8 cellular contexts compared by ENCODE assay signal in the genomic region with DNA sequence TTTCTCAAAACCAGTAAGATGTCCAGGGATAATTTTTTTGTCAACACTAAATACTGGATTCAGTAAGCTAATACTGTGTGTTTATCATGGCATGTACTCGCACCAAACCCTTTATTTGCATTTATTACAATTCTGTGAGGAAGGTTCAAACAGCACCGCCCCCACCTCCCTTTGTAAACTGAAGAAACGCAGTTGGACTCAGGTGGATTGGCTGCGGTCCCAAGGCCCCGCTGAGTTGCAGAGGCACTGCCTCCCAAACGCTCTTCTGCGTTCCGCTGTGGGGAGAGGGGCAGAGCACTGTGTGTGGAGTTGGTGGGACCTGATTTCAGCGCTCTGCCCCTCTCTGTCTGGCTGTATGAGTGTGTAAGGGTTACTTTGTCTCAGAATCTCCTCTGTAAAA. TPM values are rescaled to one million over a fixed set of nuclear protein-coding genes. Genes with fewer than 3 reads are reported as not detected.
A peak's percentile ranks its signal among the peaks of the same experiment; 100 is the strongest.
DNase-seq lines count a peak whose midpoint lies in the region; ATAC-seq and TF ChIP-seq lines count a peak whose summit lies in the region.

No MANE protein-coding gene starts in this region.

- peak overlapping the region; percentile 97 for H3K9ac ChIP-seq in GM23248

- H3K4me3 ChIP-seq in ACC112 (ENCODE audit: low read depth, low read length) (peak overlapping the region; percentile 87), GM23248 (peak overlapping the region; percentile 71; the same call in 1 of the 2 replicates), PC-9 (peak overlapping the region; percentile 98), fibroblast of villous mesenchyme (ENCODE audit: low read depth, low read length) (peak overlapping the region; percentile 97)

- WGBS in GM23248 (ENCODE audit: low coverage in 1 of 2, low lambda C conversion rate in 2 of 2, missing lambda C conversion rate in 2 of 2), 2 experiments: 82 to 85% methylated on average over 9 of the region's 9 CpGs

- H3K36me3 ChIP-seq in ACC112 (ENCODE audit: insufficient read depth, low read length) (peaks cover 18% of the 10 kb centered on the region; the same call in 1 of the 2 replicates), GM23248 (ENCODE audit: low read depth) (no peaks in the 10 kb centered on the region), PC-9 (ENCODE audit: low read depth) (no peaks in the 10 kb centered on the region)

- in situ Hi-C loops in GM23248 (cut with MboI): no loop called here

- H4K20me1 ChIP-seq in GM23248 (ENCODE audit: insufficient read depth) (no peaks in the 10 kb centered on the region), PC-9 (ENCODE audit: insufficient read depth) (no peaks in the 10 kb centered on the region; the same call in 1 of the 2 replicates)

- no peak for DNase-seq in GM23248
- DNase-seq in PC-9: peak in 1 of 2 experiments; percentile 20
- no peak for DNase-seq in fibroblast of villous mesenchyme (ENCODE audit: low read depth)
- no peak for DNase-seq in SIG-M5 treated with dmso at 0.1 percent for 504 hours (lab: John Stamatoyannopoulos, UW; ENCODE audit: unreplicated experiment)

- H3K27me3 ChIP-seq in ACC112 (ENCODE audit: insufficient read depth, low read length): no peaks in the 10 kb centered on the region
- no peaks in the 10 kb centered on the region for H3K27me3 ChIP-seq in GM23248 (replicated peaks; ENCODE audit: insufficient read depth)
- H3K27me3 ChIP-seq in PC-9 (ENCODE audit: insufficient read depth, low read depth): no peaks in the 10 kb centered on the region

- TF ChIP-seq CTCF in PC-9 (conservative IDR thresholded peaks at IDR 0.05) (no peak), fibroblast of villous mesenchyme (IDR thresholded peaks at IDR 0.05; ENCODE audit: insufficient read depth, low read depth, low read length) (no peak)

- H3F3A ChIP-seq in GM23248 (ENCODE audit: insufficient read depth) (peaks cover 11% of the 10 kb centered on the region; the same call in 1 of the 2 replicates), PC-9 (ENCODE audit: insufficient read depth, low read depth) (peaks cover 18% of the 10 kb centered on the region)

- H3K9me2 ChIP-seq in GM23248 (ENCODE audit: insufficient read depth) (no peaks in the 10 kb centered on the region), PC-9 (ENCODE audit: insufficient read depth) (no peaks in the 10 kb centered on the region)

- H3K4me2 ChIP-seq in GM23248 (ENCODE audit: unreplicated experiment) (peak overlapping the region; percentile 98), PC-9 (peak overlapping the region; percentile 83)

- ATAC-seq in GM19463 (IDR thresholded peaks at IDR 0.05; ENCODE audit: unreplicated experiment): no peak
- no peak for ATAC-seq in GM18861 (IDR thresholded peaks at IDR 0.05; ENCODE audit: unreplicated experiment)
- ATAC-seq in GM19035 (IDR thresholded peaks at IDR 0.05; ENCODE audit: unreplicated experiment): no peak

- H3K79me2 ChIP-seq in ACC112 (ENCODE audit: control insufficient read depth, insufficient read depth, low read length, unreplicated experiment): peaks cover 13% of the 10 kb centered on the region
- H3K79me2 ChIP-seq in GM23248 (ENCODE audit: insufficient read depth): no peaks in the 10 kb centered on the region
- H3K79me2 ChIP-seq in PC-9 (ENCODE audit: low read depth): peaks cover 25% of the 10 kb centered on the region

- intact Hi-C loops in PC-9 (cut with micrococcal nuclease; ENCODE audit: unreplicated experiment): loop anchor here (5.0 kb wide), 2 partner anchors 76 to 316 kb away; no protein-coding TSS in a partner anchor

- H3K4me1 ChIP-seq in ACC112 (ENCODE audit: control insufficient read depth, insufficient read depth, low read length, unreplicated experiment) (peaks cover 16% of the 10 kb centered on the region), GM23248 (ENCODE audit: insufficient read depth) (peaks cover 12% of the 10 kb centered on the region; the same call in 1 of the 2 replicates), PC-9 (replicated peaks; ENCODE audit: insufficient read depth) (peaks cover 10% of the 10 kb centered on the region)

- H3K9me3 ChIP-seq in GM23248 (ENCODE audit: low read depth) (no peaks in the 10 kb centered on the region), PC-9 (ENCODE audit: insufficient read depth, low read depth) (no peaks in the 10 kb centered on the region)

- no TSS peak for BruUV-seq in PC-9 (replicated peaks; lab: Mats Ljungman, UMichigan)

- POLR2A ChIA-PET in PC-9 (lab: Charles Lee; ENCODE audit: unreplicated experiment): no interaction called here

- CTCF ChIA-PET in PC-9 (lab: Charles Lee): interaction anchor here (0.5 to 1.6 kb wide), 9 partner anchors 13 to 1012 kb away, joined by 3 to 12 read pairs (median 8); a partner anchor contains a TSS

- no peak overlapping the region for H2AFZ ChIP-seq in ACC112 (ENCODE audit: low read length, unreplicated experiment)
- no peak overlapping the region; the same call in 1 of the 2 replicates for H2AFZ ChIP-seq in GM23248
- H2AFZ ChIP-seq in PC-9: no peak overlapping the region

- H3K27ac ChIP-seq in ACC112 (ENCODE audit: low read depth, low read length) (peak overlapping the region; percentile 91), GM23248 (no peak overlapping the region), PC-9 (no peak overlapping the region)

RNA-seq across cellular contexts. Expression of a gene that starts 1.2 kb away (rescaled TPM):
- total RNA-seq in GM23248 (2014; rRNA removed; shearing (Covaris generic)): 13.0 and 19.0 TPM in 2 replicates
- polyA plus RNA-seq in GM23248 (2016; fragmentation: Nextera tagmentation; extraction: Ambion mirVana): 9.8 and 10.2 TPM in 2 replicates
- 51.4 and 51.5 TPM in 2 replicates for total RNA-seq in PC-9 (2021)
- 12.9 and 14.7 TPM in 2 replicates for total RNA-seq in fibroblast of villous mesenchyme

RNA-seq across cellular contexts. Expression of a gene that starts 20.8 kb away (rescaled TPM):
- 58.8 and 75.8 TPM in 2 replicates for total RNA-seq in GM23248 (2014; rRNA removed; shearing (Covaris generic))
- polyA plus RNA-seq in GM23248 (2016; fragmentation: Nextera tagmentation; extraction: Ambion mirVana): 58.6 and 59.7 TPM in 2 replicates
- 81.8 and 86.0 TPM in 2 replicates for total RNA-seq in PC-9 (2021)
- total RNA-seq in fibroblast of villous mesenchyme: 65.1 and 69.1 TPM in 2 replicates

RNA-seq across cellular contexts. Expression of a gene that starts 23.6 kb away (rescaled TPM):
- 9.7 and 17.3 TPM in 2 replicates for total RNA-seq in GM23248 (2014; rRNA removed; shearing (Covaris generic))
- 11.1 and 13.5 TPM in 2 replicates for polyA plus RNA-seq in GM23248 (2016; fragmentation: Nextera tagmentation; extraction: Ambion mirVana)
- 18.1 and 20.9 TPM in 2 replicates for total RNA-seq in PC-9 (2021)
- 9.5 and 10.3 TPM in 2 replicates for total RNA-seq in fibroblast of villous mesenchyme

RNA-seq across cellular contexts. Expression of a gene that starts 38.4 kb away (rescaled TPM):
- 74.5 and 93.5 TPM in 2 replicates for total RNA-seq in GM23248 (2014; rRNA removed; shearing (Covaris generic))
- 64.1 and 68.0 TPM in 2 replicates for polyA plus RNA-seq in GM23248 (2016; fragmentation: Nextera tagmentation; extraction: Ambion mirVana)
- total RNA-seq in PC-9 (2021) (145 and 180 TPM in 2 replicates), fibroblast of villous mesenchyme (61.5 and 113 TPM in 2 replicates)

RNA-seq across cellular contexts. Expression of a gene that starts 52.8 kb away (rescaled TPM):
- total RNA-seq in GM23248 (2014; rRNA removed; shearing (Covaris generic)): 5.9 and 7.7 TPM in 2 replicates
- polyA plus RNA-seq in GM23248 (2016; fragmentation: Nextera tagmentation; extraction: Ambion mirVana): 4.3 and 5.1 TPM in 2 replicates
- 26.4 and 27.1 TPM in 2 replicates for total RNA-seq in PC-9 (2021)
- total RNA-seq in fibroblast of villous mesenchyme: 11.9 and 15.1 TPM in 2 replicates
